15 cellular contexts compared by ENCODE assay signal in the genomic region with DNA sequence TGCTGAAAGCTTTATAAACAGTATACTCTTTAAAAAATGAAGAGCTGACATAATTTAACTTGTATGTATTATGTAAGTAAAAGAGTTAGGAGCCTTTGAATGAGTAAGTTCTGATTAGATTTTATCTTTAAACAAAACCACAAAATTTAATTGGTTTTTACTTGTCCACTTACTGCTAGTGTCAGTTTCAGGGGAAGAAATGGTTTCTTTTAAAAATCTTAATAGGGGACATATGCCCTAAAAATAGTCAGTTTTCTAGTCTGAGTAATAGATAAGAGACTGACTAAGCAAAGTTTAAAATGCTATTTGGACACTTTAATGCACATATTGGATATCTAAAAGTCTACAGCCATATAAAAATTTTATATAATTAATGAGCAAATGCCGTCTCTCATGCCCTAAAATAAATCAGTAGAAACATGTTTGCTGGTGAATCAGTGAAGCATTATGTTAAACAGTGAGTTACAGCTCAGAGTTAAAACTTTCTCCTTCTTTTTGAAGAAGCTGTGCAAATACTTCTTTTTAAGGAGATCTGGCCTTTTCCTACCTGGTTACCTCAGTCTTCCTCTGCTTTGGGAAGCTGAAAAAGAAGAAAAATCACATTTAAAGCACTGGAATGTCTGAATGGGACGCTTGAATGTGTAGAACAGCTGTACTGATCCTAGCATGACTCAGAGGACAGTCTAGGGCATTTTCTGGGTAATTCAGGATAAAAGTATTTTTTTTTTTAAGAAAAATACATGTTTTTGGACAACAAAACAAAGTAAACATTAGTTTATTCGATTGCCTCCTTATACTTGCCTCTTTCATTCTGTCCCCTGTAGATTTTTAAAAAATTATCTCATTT. TPM values are rescaled to one million over a fixed set of nuclear protein-coding genes. Genes with fewer than 3 reads are reported as not detected.
DNase-seq lines count a peak whose midpoint lies in the region; ATAC-seq and TF ChIP-seq lines count a peak whose summit lies in the region.
"Had no signal": no experiment of that assay in that cellular context is flagged by ENCODE, and none has a peak within 500 bp of the region (broad histone marks: within the 10 kb centered on the region; RNA-seq: fewer than 3 reads in every experiment).

No MANE protein-coding gene starts in this region.

- H3K27ac Mint-ChIP-seq in HFFc6 (peak overlapping the region; percentile 25; the same call in 1 of the 2 replicates), progenitor cell of endocrine pancreas (no peak overlapping the region)

- peak; percentile 22 for DNase-seq in A172 (ENCODE audit: low spot score)
- peak; percentile 48 for DNase-seq in HFFc6
- DNase-seq in SJCRH30, result peak; percentile 50 to 84
- peak; percentile 5 for DNase-seq in iris pigment epithelial cell (ENCODE audit: low read depth)
- no peak for DNase-seq in progenitor cell of endocrine pancreas (ENCODE audit: low spot score, unreplicated experiment)
- no peak for DNase-seq in globus pallidus (ENCODE audit: low spot score)
- DNase-seq: DMS 273 treated with DMSO at 0.1 percent for 48 hours; GF-D8; NCI-H1417; NCI-H187 treated with DMSO at 0.1 percent for 48 hours; NCI-H526 treated with DMSO at 0.1 percent for 48 hours; NK-92 treated with Interleukin-12 subunit alpha and Interleukin-12 subunit beta, amount 100 ng/mL, for 24 hours had no signal

- peaks cover 44% of the 10 kb centered on the region for H3K4me1 ChIP-seq in SJCRH30

- H3K9me3 Mint-ChIP-seq in HFFc6 (peaks cover 9% of the 10 kb centered on the region), progenitor cell of endocrine pancreas (ENCODE audit: low read depth) (peaks cover 18% of the 10 kb centered on the region)

- TF ChIP-seq CTCF in HFFc6 (IDR thresholded peaks at IDR 0.05) (no peak), progenitor cell of endocrine pancreas (IDR thresholded peaks at IDR 0.05; ENCODE audit: unreplicated experiment) (no peak)

- H3K27ac ChIP-seq in SJCRH30, result peak overlapping the region; percentile 95
- H3K27ac ChIP-seq: C4-2B had no signal

- H3K4me3 Mint-ChIP-seq in HFFc6 (no peak overlapping the region), progenitor cell of endocrine pancreas (ENCODE audit: low read depth) (no peak overlapping the region)

- H3K27me3 Mint-ChIP-seq in HFFc6 (ENCODE audit: insufficient read depth) (peaks cover 15% of the 10 kb centered on the region), progenitor cell of endocrine pancreas (no peaks in the 10 kb centered on the region)

- peak overlapping the region; percentile 1; the same call in 1 of the 2 replicates for H3K4me3 ChIP-seq in SJCRH30

- no peaks in the 10 kb centered on the region for H3K36me3 Mint-ChIP-seq in HFFc6 (ENCODE audit: low read depth)
- H3K36me3 Mint-ChIP-seq in progenitor cell of endocrine pancreas (ENCODE audit: insufficient read depth), result peaks cover 14% of the 10 kb centered on the region

- no peaks in the 10 kb centered on the region for H3K36me3 ChIP-seq in SJCRH30

- H3K9me3 ChIP-seq in SJCRH30 (replicated peaks), result peaks cover 8% of the 10 kb centered on the region; the same call in 1 of the 2 replicates

- H3K4me1 Mint-ChIP-seq in HFFc6 (ENCODE audit: low read depth), result peaks cover 24% of the 10 kb centered on the region
- H3K4me1 Mint-ChIP-seq in progenitor cell of endocrine pancreas (ENCODE audit: low read depth), result peaks cover 2% of the 10 kb centered on the region

- ATAC-seq in GM18520 (IDR thresholded peaks at IDR 0.05; ENCODE audit: unreplicated experiment) (no peak), GM19397 (IDR thresholded peaks at IDR 0.05; ENCODE audit: unreplicated experiment) (no peak)

- no peaks in the 10 kb centered on the region for H3K27me3 ChIP-seq in SJCRH30

RNA-seq across cellular contexts. Expression of gene CDH26, which starts 55.3 kb away (rescaled TPM):
- not detected in 2 replicates for total RNA-seq in A172 (2014; rRNA removed; shearing (Covaris generic))
- total RNA-seq in HFFc6 (2021; fragmentation: NEBNext Ultra II Directional; extraction: Animal tissue kit (Norgen Biotek cat#: 25700)), result under 1 TPM in 2 of 6 experiments, not detected in 4; 0.17 to 0.27 TPM
- 0.18 and 0.32 TPM in 2 replicates for total RNA-seq in SJCRH30 (2014; rRNA removed; shearing (Covaris generic))
- total RNA-seq in progenitor cell of endocrine pancreas, result 13.4 and 17.1 TPM in 2 replicates

Comparison
In these comparisons a context has a peak if more than half of its experiments do, and no peak if none do; other contexts are left out.
1. DNase-seq: peak in A172 (single experiment), HFFc6 (single experiment), SJCRH30 (2 of 2) and iris pigment epithelial cell (single experiment); none in progenitor cell of endocrine pancreas (single experiment) and globus pallidus (single experiment).
2. RNA of gene CDH26, which starts 55.3 kb away (total RNA-seq): 13.4 to 17.1 TPM in progenitor cell of endocrine pancreas; 0.18 to 0.32 TPM in SJCRH30, 0.17 to 0.27 TPM in HFFc6 and not detected in A172; every median in the first group is over 10 times any median in the second.